Comparison of ENCODE assay signal across 8 cellular contexts in the genomic region with DNA sequence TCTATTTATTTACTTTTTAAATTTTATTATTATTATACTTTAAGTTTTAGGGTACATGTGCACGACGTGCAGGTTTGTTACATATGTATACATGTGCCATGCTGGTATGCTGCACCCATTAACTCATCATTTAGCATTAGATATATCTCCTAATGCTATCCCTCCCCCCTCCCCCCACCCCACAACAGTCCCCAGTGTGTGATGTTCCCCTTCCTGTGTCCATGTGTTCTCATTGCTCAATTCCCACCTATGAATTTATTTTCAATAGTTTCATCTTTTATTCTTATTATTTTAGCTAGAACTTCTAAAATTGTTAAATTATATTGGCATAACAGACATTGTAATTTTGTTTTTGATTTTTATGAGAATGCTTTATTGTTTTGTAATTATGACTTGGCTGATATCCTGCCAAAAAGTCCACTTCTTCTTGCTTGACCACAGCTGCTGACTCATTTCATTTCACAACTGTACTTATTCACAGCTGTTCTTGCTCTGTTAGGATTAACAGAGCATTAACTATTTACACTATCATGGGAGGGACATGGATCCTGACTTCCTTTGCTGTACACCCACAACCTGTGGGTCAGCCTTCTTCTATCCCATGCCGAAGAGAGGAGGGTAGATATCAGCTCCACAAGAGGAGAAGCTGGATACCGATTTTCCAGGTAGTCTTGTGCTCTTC. TPM values are rescaled to one million over a fixed set of nuclear protein-coding genes. Genes with fewer than 3 reads are reported as not detected.
DNase-seq lines count a peak whose midpoint lies in the region; ATAC-seq, FAIRE-seq and TF ChIP-seq lines count a peak whose summit lies in the region.
"Not testable (repeated sequence)": the region's sequence is repeated elsewhere in the genome, so short reads cannot be mapped to it uniquely, and the experiment has no call there.

No MANE protein-coding gene starts in this region.

- H3K27ac ChIP-seq in SK-N-MC, result peak overlapping the region; percentile 46; the same call in 1 of the 2 replicates

- H3K9me3 ChIP-seq in SK-N-MC (ENCODE audit: low read depth, low read length), result not testable (repeated sequence)

- peak; percentile 66 for DNase-seq in AG20443 (ENCODE audit: low spot score)
- peak; percentile 51 for DNase-seq in HTR-8/SVneo (ENCODE audit: insufficient read length, low spot score)
- not testable (repeated sequence) for DNase-seq in SK-N-MC (ENCODE audit: low read depth, low spot score); left cardiac atrium
- DNase-seq in astrocyte of the spinal cord (ENCODE audit: low read depth, low spot score), result peak; percentile 90
- peak; percentile 69 for DNase-seq in pons (ENCODE audit: low spot score)

- peak; percentile 86 for ATAC-seq in GM18868 (IDR thresholded peaks at IDR 0.05; ENCODE audit: unreplicated experiment)
- peak; percentile 87 for ATAC-seq in HG02678 (IDR thresholded peaks at IDR 0.05; ENCODE audit: unreplicated experiment)
- ATAC-seq in left cardiac atrium, result peak; percentile 87 to 96

- in situ Hi-C loops in astrocyte of the spinal cord (cut with HindIII; ENCODE audit: low sequenced_read_pairs), result not testable (repeated sequence)

- not testable (repeated sequence) for TF ChIP-seq CTCF in astrocyte of the spinal cord (IDR thresholded peaks at IDR 0.05; ENCODE audit: low read depth, low read length)

- not testable (repeated sequence) for H3K4me3 ChIP-seq in SK-N-MC; astrocyte of the spinal cord (ENCODE audit: low read depth, low read length)

- H3K9ac ChIP-seq in SK-N-MC (ENCODE audit: insufficient read length), result not testable (repeated sequence)

- peak; percentile 91 for FAIRE-seq in HTR-8/SVneo (lab: Jason Lieb, UNC)

- not testable (repeated sequence) for H3K36me3 ChIP-seq in SK-N-MC (ENCODE audit: insufficient read depth, low read length)

- intact Hi-C loops in left cardiac atrium (cut with DNase I), result loop anchor here in 1 of 2 donors (5.0 kb wide), 1 partner anchor 341 kb away; the partner anchor contains the start of gene ARID5B

RNA-seq across cellular contexts. Expression of gene RTKN2, which starts 25.5 kb away (rescaled TPM):
- under 1 TPM in 1 of 2 donors, not detected in 1; 0.13 TPM for total RNA-seq in left cardiac atrium
